Comparison of ENCODE assay signal across 1 cellular context in the genomic region with DNA sequence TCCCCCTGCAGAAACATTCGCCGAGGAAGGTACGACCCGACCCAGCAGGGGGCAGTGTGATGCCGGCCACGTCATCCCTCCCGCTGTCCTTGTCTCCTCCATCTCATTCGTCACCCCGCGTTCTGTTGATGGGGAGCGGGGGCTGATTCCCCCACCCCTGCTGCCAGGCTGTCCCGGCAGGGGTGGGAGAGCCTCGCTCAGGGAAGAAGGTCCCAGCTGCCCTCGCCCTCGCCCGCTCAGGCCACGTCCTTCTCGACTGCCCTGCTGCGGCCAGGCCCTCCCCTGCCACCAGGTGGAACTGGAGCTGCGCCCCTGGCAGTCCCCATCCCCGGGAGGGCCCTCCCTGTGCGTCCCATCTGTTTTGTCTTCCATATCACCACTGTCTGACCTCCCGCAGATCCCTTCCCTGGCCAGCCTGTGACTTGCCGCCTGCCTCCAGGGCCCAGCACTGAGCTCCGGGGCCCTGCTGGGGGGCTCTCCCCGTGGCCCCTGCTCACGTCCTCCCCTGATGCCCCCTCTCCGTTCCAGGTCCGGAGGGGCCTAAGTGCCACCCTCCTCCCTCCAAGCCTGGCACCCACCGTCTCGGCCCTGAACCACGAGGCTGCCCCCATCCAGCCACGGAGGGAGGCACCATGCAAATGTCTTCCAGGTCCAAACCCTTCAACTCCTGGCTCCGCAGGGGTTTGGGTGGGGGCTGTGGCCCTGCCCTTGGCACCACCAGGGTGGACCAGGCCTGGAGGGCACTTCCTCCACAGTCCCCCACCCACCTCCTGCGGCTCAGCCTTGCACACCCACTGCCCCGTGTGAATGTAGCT.
TF ChIP-seq lines count a peak whose summit lies in the region.

No MANE protein-coding gene starts in this region.

TF ChIP-seq in Ishikawa, 13 proteins besides CTCF, POLR2A, EP300 and RAD21 (continued from another document):
- TF ChIP-seq, protein P1, sequence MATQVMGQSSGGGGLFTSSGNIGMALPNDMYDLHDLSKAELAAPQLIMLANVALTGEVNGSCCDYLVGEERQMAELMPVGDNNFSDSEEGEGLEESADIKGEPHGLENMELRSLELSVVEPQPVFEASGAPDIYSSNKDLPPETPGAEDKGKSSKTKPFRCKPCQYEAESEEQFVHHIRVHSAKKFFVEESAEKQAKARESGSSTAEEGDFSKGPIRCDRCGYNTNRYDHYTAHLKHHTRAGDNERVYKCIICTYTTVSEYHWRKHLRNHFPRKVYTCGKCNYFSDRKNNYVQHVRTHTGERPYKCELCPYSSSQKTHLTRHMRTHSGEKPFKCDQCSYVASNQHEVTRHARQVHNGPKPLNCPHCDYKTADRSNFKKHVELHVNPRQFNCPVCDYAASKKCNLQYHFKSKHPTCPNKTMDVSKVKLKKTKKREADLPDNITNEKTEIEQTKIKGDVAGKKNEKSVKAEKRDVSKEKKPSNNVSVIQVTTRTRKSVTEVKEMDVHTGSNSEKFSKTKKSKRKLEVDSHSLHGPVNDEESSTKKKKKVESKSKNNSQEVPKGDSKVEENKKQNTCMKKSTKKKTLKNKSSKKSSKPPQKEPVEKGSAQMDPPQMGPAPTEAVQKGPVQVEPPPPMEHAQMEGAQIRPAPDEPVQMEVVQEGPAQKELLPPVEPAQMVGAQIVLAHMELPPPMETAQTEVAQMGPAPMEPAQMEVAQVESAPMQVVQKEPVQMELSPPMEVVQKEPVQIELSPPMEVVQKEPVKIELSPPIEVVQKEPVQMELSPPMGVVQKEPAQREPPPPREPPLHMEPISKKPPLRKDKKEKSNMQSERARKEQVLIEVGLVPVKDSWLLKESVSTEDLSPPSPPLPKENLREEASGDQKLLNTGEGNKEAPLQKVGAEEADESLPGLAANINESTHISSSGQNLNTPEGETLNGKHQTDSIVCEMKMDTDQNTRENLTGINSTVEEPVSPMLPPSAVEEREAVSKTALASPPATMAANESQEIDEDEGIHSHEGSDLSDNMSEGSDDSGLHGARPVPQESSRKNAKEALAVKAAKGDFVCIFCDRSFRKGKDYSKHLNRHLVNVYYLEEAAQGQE (IDR thresholded peaks at IDR 0.05; ENCODE audit: low read depth), result no peak
- TF ChIP-seq, protein P2, sequence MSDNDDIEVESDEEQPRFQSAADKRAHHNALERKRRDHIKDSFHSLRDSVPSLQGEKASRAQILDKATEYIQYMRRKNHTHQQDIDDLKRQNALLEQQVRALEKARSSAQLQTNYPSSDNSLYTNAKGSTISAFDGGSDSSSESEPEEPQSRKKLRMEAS (IDR thresholded peaks at IDR 0.05), result 0 out of 2 replicates have a peak, but pooled peaks have one; percentile 13
- TF ChIP-seq CEBPB (IDR thresholded peaks at IDR 0.05) (no peak), ZBTB7A (IDR thresholded peaks at IDR 0.05; ENCODE audit: low read depth) (no peak)
